1 cellular context compared by ENCODE assay signal in genomic region chr2:239198221-239198620, GRCh38.
TF ChIP-seq lines count a peak whose summit lies in the region.

No MANE protein-coding gene starts in this region.

TF ChIP-seq in HepG2, 621 proteins besides CTCF, POLR2A, EP300 and RAD21:
- TF ChIP-seq ZNF597 (CRISPR knock-in tag; IDR thresholded peaks at IDR 0.05) (no peak), SRY (CRISPR knock-in tag; IDR thresholded peaks at IDR 0.05) (no peak), ZNF207 (IDR thresholded peaks at IDR 0.05; ENCODE audit: borderline replicate concordance) (no peak), ZNF710 (CRISPR knock-in tag; IDR thresholded peaks at IDR 0.05; ENCODE audit: borderline replicate concordance) (no peak), PHB2 (IDR thresholded peaks at IDR 0.05; ENCODE audit: partially characterized antibody) (no peak), SP140L (CRISPR knock-in tag; IDR thresholded peaks at IDR 0.05; ENCODE audit: borderline replicate concordance) (no peak), KDM2A (CRISPR knock-in tag; IDR thresholded peaks at IDR 0.05; ENCODE audit: borderline replicate concordance, low read depth) (no peak), ELF4 (CRISPR knock-in tag; IDR thresholded peaks at IDR 0.05; ENCODE audit: borderline replicate concordance) (no peak), CENPT (CRISPR knock-in tag; IDR thresholded peaks at IDR 0.05; ENCODE audit: low read depth) (no peak), ARID3A (IDR thresholded peaks at IDR 0.05; ENCODE audit: low read depth, low read length) (no peak)
